In genomic region chr19:58408152-58409009, GRCh38 we compare ENCODE assay signal across 8 cellular contexts. TPM values are rescaled to one million over a fixed set of nuclear protein-coding genes. Genes with fewer than 3 reads are reported as not detected.
DNase-seq lines count a peak whose midpoint lies in the region; ATAC-seq and TF ChIP-seq lines count a peak whose summit lies in the region.

Gene ZNF584 (plus strand): TSS chr19:58408649. CDS start chr19:58409148, 499 bp downstream.

- TF ChIP-seq CTCF in omental fat pad (IDR thresholded peaks at IDR 0.05), result no peak
- TF ChIP-seq CTCF in testis (IDR thresholded peaks at IDR 0.05), result peak in 1 of 3 experiments; percentile 5

- no peaks in the 10 kb centered on the region for H3K27me3 ChIP-seq in testis

- H3K4me1 ChIP-seq in testis, result peaks cover 8% of the 10 kb centered on the region

- H3K4me1 Mint-ChIP-seq in activated naive CD8-positive, alpha-beta T cell (ENCODE audit: low read depth), result peaks cover 32% of the 10 kb centered on the region

- 0% methylated on average over 34 to 76 of the region's 100 CpGs for WGBS in testis, 2 donors

- H3K27ac ChIP-seq in testis, result peak within 1 kb of the TSS; percentile 83 to 85

- no peaks in the 10 kb centered on the region for H3K9me3 Mint-ChIP-seq in activated naive CD8-positive, alpha-beta T cell (ENCODE audit: low read depth)

- H3K36me3 Mint-ChIP-seq in activated naive CD8-positive, alpha-beta T cell, result peaks cover 2% of the 10 kb centered on the region

- no peaks in the 10 kb centered on the region for H3K9me3 ChIP-seq in testis

- H3K4me3 ChIP-seq in testis, result peak within 1 kb of the TSS; percentile 75 to 83

- ATAC-seq in HG02623 (IDR thresholded peaks at IDR 0.05; ENCODE audit: unreplicated experiment), result peak; percentile 93
- ATAC-seq in SK-N-SH treated with all-trans-retinoic acid at 6 μM for 48 hours, result peak; percentile 97
- peak; percentile 97 for ATAC-seq in omental fat pad (ENCODE audit: low FRiP score)

- no peaks in the 10 kb centered on the region for H3K36me3 ChIP-seq in testis (ENCODE audit: low read depth, missing control alignments)

- TF ChIP-seq POLR2A in GM10847 (IDR thresholded peaks at IDR 0.05; ENCODE audit: extremely low read depth, insufficient read length), result peak; percentile 73
- TF ChIP-seq POLR2A in testis (IDR thresholded peaks at IDR 0.05), result peak; percentile 81

- intact Hi-C loops in testis (cut with DNase I; ENCODE audit: low total_unique reads), result no loop called here

- H3K27me3 Mint-ChIP-seq in activated naive CD8-positive, alpha-beta T cell, result no peaks in the 10 kb centered on the region

- peak within 1 kb of the TSS; percentile 95 for H3K4me3 Mint-ChIP-seq in activated naive CD8-positive, alpha-beta T cell

- H3K27ac Mint-ChIP-seq in activated naive CD8-positive, alpha-beta T cell, result peak within 1 kb of the TSS; percentile 86

- DNase-seq in NCI-H1092 treated with DMSO at 0.1 percent for 48 hours (lab: John Stamatoyannopoulos, UW) (peak; percentile 93), glomerular visceral epithelial cell (ENCODE audit: extremely low spot score) (peak; percentile 96), omental fat pad (ENCODE audit: low spot score) (peak; percentile 65), testis (peak; percentile 98)

TF ChIP-seq in SK-N-SH treated with all-trans-retinoic acid at 6 μM for 48 hours, 23 proteins besides CTCF, POLR2A, EP300 and RAD21:
- no peak for TF ChIP-seq ARNTL (CRISPR knock-in tag; IDR thresholded peaks at IDR 0.05; ENCODE audit: borderline replicate concordance, low read depth)
- TF ChIP-seq BACH2 (CRISPR knock-in tag; IDR thresholded peaks at IDR 0.05; ENCODE audit: borderline replicate concordance), result no peak
- TF ChIP-seq POU6F1 (CRISPR knock-in tag; IDR thresholded peaks at IDR 0.05; ENCODE audit: borderline replicate concordance, low read depth), result no peak
- TF ChIP-seq TOX (CRISPR knock-in tag; IDR thresholded peaks at IDR 0.05; ENCODE audit: borderline replicate concordance), result no peak
- TF ChIP-seq CSRNP3 (CRISPR knock-in tag; IDR thresholded peaks at IDR 0.05), result no peak
- TF ChIP-seq CSDC2 (CRISPR knock-in tag; IDR thresholded peaks at IDR 0.05), result no peak
- no peak for TF ChIP-seq TSHZ2 (CRISPR knock-in tag; IDR thresholded peaks at IDR 0.05)
- TF ChIP-seq RARB (CRISPR knock-in tag; IDR thresholded peaks at IDR 0.05), result no peak
- no peak for TF ChIP-seq TCF4 (CRISPR knock-in tag; IDR thresholded peaks at IDR 0.05; ENCODE audit: borderline replicate concordance)
- no peak for TF ChIP-seq ESRRG (CRISPR knock-in tag; IDR thresholded peaks at IDR 0.05)
- no peak for TF ChIP-seq SNAI2 (CRISPR knock-in tag; IDR thresholded peaks at IDR 0.05)
- no peak for TF ChIP-seq PPARA (CRISPR knock-in tag; IDR thresholded peaks at IDR 0.05; ENCODE audit: borderline replicate concordance)
- TF ChIP-seq ZNF565 (CRISPR knock-in tag; conservative IDR thresholded peaks at IDR 0.05; ENCODE audit: low read depth), result no peak
- TF ChIP-seq ZNF8 (CRISPR knock-in tag; IDR thresholded peaks at IDR 0.05), result no peak
- no peak for TF ChIP-seq ZNF70 (CRISPR knock-in tag; IDR thresholded peaks at IDR 0.05)
- no peak for TF ChIP-seq GLIS3 (CRISPR knock-in tag; IDR thresholded peaks at IDR 0.05)

RNA-seq across cellular contexts. Expression of gene ZNF584, which starts in this region (rescaled TPM):
- total RNA-seq in omental fat pad (10 to 100 TPM in 2 of 4 donors, 1 to 10 TPM in 2; 7.9 to 34.1 (median 9.2) TPM), testis (10 to 100 TPM; 22.1 to 33.9 TPM)
- polyA plus RNA-seq in testis (ENCODE audit: insufficient read depth, low read depth, low replicate concordance), result 10.4 TPM

Comparison
In these comparisons a context has a peak if more than half of its experiments do, and no peak if none do; other contexts are left out.
1. Peak in every context shown above with its lines: DNase-seq, ATAC-seq, H3K4me3 ChIP-seq and H3K27ac ChIP-seq.